Comparison of ENCODE assay signal across 9 cellular contexts in genomic region chrX:119654112-119654531, GRCh38. TPM values are rescaled to one million over a fixed set of nuclear protein-coding genes. Genes with fewer than 3 reads are reported as not detected.
DNase-seq lines count a peak whose midpoint lies in the region; ATAC-seq and TF ChIP-seq lines count a peak whose summit lies in the region.
"Had no signal": no experiment of that assay in that cellular context is flagged by ENCODE, and none has a peak within 500 bp of the region (broad histone marks: within the 10 kb centered on the region; RNA-seq: fewer than 3 reads in every experiment).

No MANE protein-coding gene starts in this region.

- H3K36me3 ChIP-seq in BLaER1 = peaks cover 72% of the 10 kb centered on the region
- H3K36me3 ChIP-seq in endodermal cell (ENCODE audit: control insufficient read depth, insufficient read depth, low read length) = no peaks in the 10 kb centered on the region
- no peaks in the 10 kb centered on the region for H3K36me3 ChIP-seq in MG63
- H3K36me3 ChIP-seq: pancreas had no signal

- no peak overlapping the region for H3K4me3 ChIP-seq in BLaER1
- H3K4me3 ChIP-seq in endodermal cell (ENCODE audit: low read length) = no peak overlapping the region
- no peak overlapping the region for H3K4me3 ChIP-seq in MG63
- H3K4me3 ChIP-seq: pancreas had no signal

- TF ChIP-seq CTCF in endodermal cell (conservative IDR thresholded peaks at IDR 0.05) (no peak), nephron progenitor cell (IDR thresholded peaks at IDR 0.05) (no peak)

- H3K4me1 Mint-ChIP-seq in endodermal cell = peaks cover 3% of the 10 kb centered on the region
- H3K4me1 Mint-ChIP-seq in nephron progenitor cell = peaks cover 35% of the 10 kb centered on the region

- H3K27ac ChIP-seq in BLaER1 (peak overlapping the region; percentile 71), endodermal cell (ENCODE audit: low read depth, low read length) (peak overlapping the region; percentile 53)
- H3K27ac ChIP-seq: pancreas had no signal

- H3K4me3 Mint-ChIP-seq in endodermal cell (no peak overlapping the region), nephron progenitor cell (no peak overlapping the region)

- peak overlapping the region; percentile 69 for H3K4me2 ChIP-seq in BLaER1

- ATAC-seq in GM18907 (IDR thresholded peaks at IDR 0.05; ENCODE audit: unreplicated experiment) (no peak), HG03565 (IDR thresholded peaks at IDR 0.05; ENCODE audit: unreplicated experiment) (no peak)

- peaks cover 59% of the 10 kb centered on the region for H3K4me1 ChIP-seq in BLaER1
- H3K4me1 ChIP-seq in endodermal cell (ENCODE audit: control insufficient read depth, insufficient read depth, low read length) = no peaks in the 10 kb centered on the region

- no peaks in the 10 kb centered on the region for H3K27me3 ChIP-seq in BLaER1
- H3K27me3 ChIP-seq in endodermal cell (ENCODE audit: control insufficient read depth, insufficient read depth, low read length, poor library complexity, severe bottlenecking) = no peaks in the 10 kb centered on the region
- no peaks in the 10 kb centered on the region for H3K27me3 ChIP-seq in MG63
- H3K27me3 ChIP-seq: pancreas had no signal

- H3K27me3 Mint-ChIP-seq in endodermal cell (ENCODE audit: insufficient read depth) (no peaks in the 10 kb centered on the region), nephron progenitor cell (ENCODE audit: low read depth, poor library complexity) (peaks cover 3% of the 10 kb centered on the region)

- H3K9ac ChIP-seq in BLaER1 = peak overlapping the region; percentile 36; the same call in 1 of the 2 replicates
- H3K9ac ChIP-seq in endodermal cell (ENCODE audit: extremely low read depth, low read length, poor library complexity, severe bottlenecking) = no peak overlapping the region

- peak; percentile 53 for DNase-seq in T-helper 22 cell (ENCODE audit: low read depth)
- peak; percentile 64 for DNase-seq in endodermal cell
- DNase-seq in nephron progenitor cell = peak; percentile 34
- DNase-seq in MG63 = no peak
- DNase-seq in HuH-7.5 (ENCODE audit: low spot score) = no peak

- H3K36me3 Mint-ChIP-seq in endodermal cell (ENCODE audit: low read depth) = no peaks in the 10 kb centered on the region
- peaks cover 69% of the 10 kb centered on the region for H3K36me3 Mint-ChIP-seq in nephron progenitor cell (ENCODE audit: low read depth)

- peak overlapping the region; percentile 35 for H3K27ac Mint-ChIP-seq in endodermal cell
- peak overlapping the region; percentile 99 for H3K27ac Mint-ChIP-seq in nephron progenitor cell

- peaks cover 14% of the 10 kb centered on the region for H4K20me1 ChIP-seq in BLaER1

- H3K9me3 ChIP-seq in BLaER1 = no peaks in the 10 kb centered on the region
- H3K9me3 ChIP-seq in endodermal cell (ENCODE audit: control insufficient read depth, low read length) = no peaks in the 10 kb centered on the region
- no peaks in the 10 kb centered on the region for H3K9me3 ChIP-seq in MG63
- H3K9me3 ChIP-seq: pancreas had no signal

- H3K9me3 Mint-ChIP-seq in endodermal cell = peaks cover 67% of the 10 kb centered on the region
- peaks cover 69% of the 10 kb centered on the region for H3K9me3 Mint-ChIP-seq in nephron progenitor cell

- 78% methylated on average over 8 of the region's 8 CpGs; no CpG with 5 or more reads in 1 of the 2 experiments for WGBS in endodermal cell (ENCODE audit: insufficient coverage in 1 of 2, insufficient read length in 1 of 2), 2 experiments

RNA-seq across cellular contexts. Expression of gene SEPTIN6, which starts 38.8 kb away (rescaled TPM):
- total RNA-seq in endodermal cell = 10 to 100 TPM; 11.5 to 18.7 TPM
- 46.6 TPM for polyA plus RNA-seq in endodermal cell (2013, experiment 1 of 2)
- polyA plus RNA-seq in endodermal cell (2013, experiment 2 of 2) = 40.6 TPM
- 1.4 and 5.7 TPM in 2 replicates for total RNA-seq in MG63 (2014; rRNA removed; shearing (Covaris generic); ENCODE audit: low replicate concordance)

RNA-seq across cellular contexts. Expression of gene NKRF, which starts 47.9 kb away (rescaled TPM):
- 10 to 100 TPM; 14.3 to 15.8 TPM for total RNA-seq in endodermal cell
- 14.2 TPM for polyA plus RNA-seq in endodermal cell (2013, experiment 1 of 2)
- 14.3 TPM for polyA plus RNA-seq in endodermal cell (2013, experiment 2 of 2)
- 7.4 and 10.1 TPM in 2 replicates for total RNA-seq in MG63 (2014; rRNA removed; shearing (Covaris generic); ENCODE audit: low replicate concordance)

Comparison
In these comparisons a context has a peak if more than half of its experiments do, and no peak if none do; other contexts are left out.
1. DNase-seq: peak in T-helper 22 cell (single experiment), endodermal cell (single experiment) and nephron progenitor cell (single experiment); none in MG63 (single experiment) and HuH-7.5 (single experiment).